11 cellular contexts compared by ENCODE assay signal in genomic region chr21:45589686-45590245, GRCh38. TPM values are rescaled to one million over a fixed set of nuclear protein-coding genes. Genes with fewer than 3 reads are reported as not detected.
DNase-seq lines count a peak whose midpoint lies in the region; ATAC-seq and TF ChIP-seq lines count a peak whose summit lies in the region.
"Had no signal": no experiment of that assay in that cellular context is flagged by ENCODE, and none has a peak within 500 bp of the region (broad histone marks: within the 10 kb centered on the region; RNA-seq: fewer than 3 reads in every experiment).

No MANE protein-coding gene starts in this region.

- no peaks in the 10 kb centered on the region for H4K20me1 ChIP-seq in BLaER1 treated with 17β-estradiol and CSF1 and Interleukin-3, amounts not matched to agents 10 nM and 100 nM

- peak in 1 of 34 experiments; percentile 1 for DNase-seq in T-cell
- DNase-seq in heart right ventricle = no peak
- DNase-seq in prostate gland (ENCODE audit: low spot score) = no peak
- no peak for DNase-seq in SHP77 treated with DMSO at 0.1 percent for 48 hours (lab: John Stamatoyannopoulos, UW)
- DNase-seq in SIG-M5 treated with dmso at 0.1 percent for 504 hours (lab: John Stamatoyannopoulos, UW; ENCODE audit: unreplicated experiment) = no peak
- no peak for DNase-seq in stimulated activated CD4-positive, alpha-beta T cell treated with anti-CD3 and anti-CD28 coated beads, Interleukin-4, amount 100 ng/mL, for 4 hours
- DNase-seq: DMS79 treated with DMSO at 0.1 percent for 48 hours had no signal

- H3K36me3 Mint-ChIP-seq in T-cell = peaks cover 4% of the 10 kb centered on the region
- H3K36me3 Mint-ChIP-seq: stimulated activated effector memory CD8-positive, alpha-beta T cell treated with anti-CD3 and anti-CD28 coated beads, Interleukin-12 subunit alpha, Interleukin-12 subunit beta, amount 100 ng/mL, for 72 hours had no signal

- peaks cover 7 to 16% of the 10 kb centered on the region in 2 donors for H3K27me3 Mint-ChIP-seq in T-cell

- TF ChIP-seq POLR2A in prostate gland (IDR thresholded peaks at IDR 0.05) = no peak
- no peak for TF ChIP-seq POLR2A in GM18505 (IDR thresholded peaks at IDR 0.05; ENCODE audit: borderline replicate concordance, extremely low read depth, insufficient read depth, insufficient read length)

- TF ChIP-seq CTCF in heart right ventricle (IDR thresholded peaks at IDR 0.05) (no peak), prostate gland (IDR thresholded peaks at IDR 0.05) (no peak)

- POLR2A ChIA-PET in T-cell (lab: Charles Lee) = interaction anchor here in 1 of 2 donors (0.7 kb wide), 1 partner anchor 52 kb away, joined by 8 read pairs; no protein-coding TSS in a partner anchor

- H3K27me3 ChIP-seq in BLaER1 treated with 17β-estradiol and CSF1 and Interleukin-3, amounts not matched to agents 10 nM and 100 nM = no peaks in the 10 kb centered on the region
- H3K27me3 ChIP-seq in heart right ventricle = peaks cover 0 to 40% (median 36%) of the 10 kb centered on the region in 7 donors
- no peaks in the 10 kb centered on the region for H3K27me3 ChIP-seq in prostate gland (replicated peaks; ENCODE audit: insufficient read depth)

- H3K4me2 ChIP-seq in BLaER1 treated with 17β-estradiol and CSF1 and Interleukin-3, amounts not matched to agents 10 nM and 100 nM = peak overlapping the region; percentile 65 to 82 (median 72)

- peak overlapping the region in 9 of 11 experiments; percentile 29 to 66 (median 53); a peak in 12 of 22 replicates for H3K9ac ChIP-seq in BLaER1 treated with 17β-estradiol and CSF1 and Interleukin-3, amounts not matched to agents 10 nM and 100 nM

- intact Hi-C loops in heart right ventricle (cut with DNase I) = loop anchor here in 4 of 10 donors (5.0 to 10.0 kb wide), 5 partner anchors 32 to 295 kb away; partner anchors contain the start of gene PCBP3 (in 1 of the 4)
- intact Hi-C loops in prostate gland (cut with DNase I) = no loop called here

- peak overlapping the region; percentile 42 to 68 (median 52); a peak in 16 of 20 replicates for H3K4me3 ChIP-seq in BLaER1 treated with 17β-estradiol and CSF1 and Interleukin-3, amounts not matched to agents 10 nM and 100 nM
- H3K4me3 ChIP-seq in heart right ventricle = peak overlapping the region; percentile 32 to 62 (median 54)
- peak overlapping the region; percentile 27 to 38 for H3K4me3 ChIP-seq in prostate gland

- H3K27ac Mint-ChIP-seq in T-cell = no peak overlapping the region
- H3K27ac Mint-ChIP-seq: activated naive CD8-positive, alpha-beta T cell treated with anti-CD3 and anti-CD28 coated beads for 36 hours; stimulated activated effector memory CD8-positive, alpha-beta T cell treated with anti-CD3 and anti-CD28 coated beads, Interleukin-12 subunit alpha, Interleukin-12 subunit beta, amount 100 ng/mL, for 72 hours had no signal

- 33% methylated on average over 41 of the region's 41 CpGs for WGBS in heart right ventricle, 2 donors
- 44% methylated on average over 41 of the region's 41 CpGs for WGBS in prostate gland

- no peaks in the 10 kb centered on the region; a peak in 2 of 22 replicates for H3K36me3 ChIP-seq in BLaER1 treated with 17β-estradiol and CSF1 and Interleukin-3, amounts not matched to agents 10 nM and 100 nM
- H3K36me3 ChIP-seq in heart right ventricle (no peaks in the 10 kb centered on the region), prostate gland (no peaks in the 10 kb centered on the region)

- peak overlapping the region in 5 of 11 experiments; percentile 20 to 58 (median 46); a peak in 6 of 22 replicates for H3K27ac ChIP-seq in BLaER1 treated with 17β-estradiol and CSF1 and Interleukin-3, amounts not matched to agents 10 nM and 100 nM
- peak overlapping the region in 2 of 10 donors; percentile 31 to 37 for H3K27ac ChIP-seq in heart right ventricle
- no peak overlapping the region for H3K27ac ChIP-seq in prostate gland

- peaks cover 0 to 12% (median 5%) of the 10 kb centered on the region in 3 donors for H3K4me1 Mint-ChIP-seq in T-cell

- peak overlapping the region in 2 of 3 donors; percentile 39 to 47 for H3K4me3 Mint-ChIP-seq in T-cell
- H3K4me3 Mint-ChIP-seq: activated naive CD8-positive, alpha-beta T cell treated with anti-CD3 and anti-CD28 coated beads for 36 hours; stimulated activated effector memory CD8-positive, alpha-beta T cell treated with anti-CD3 and anti-CD28 coated beads, Interleukin-12 subunit alpha, Interleukin-12 subunit beta, amount 100 ng/mL, for 72 hours had no signal

- peaks cover 47 to 63% (median 55%) of the 10 kb centered on the region in 11 experiments for H3K9me3 ChIP-seq in BLaER1 treated with 17β-estradiol and CSF1 and Interleukin-3, amounts not matched to agents 10 nM and 100 nM (replicated peaks in 1 of 11)
- peaks cover 0 to 36% (median 18%) of the 10 kb centered on the region in 11 donors for H3K9me3 ChIP-seq in heart right ventricle
- H3K9me3 ChIP-seq in prostate gland = no peaks in the 10 kb centered on the region

- H3K4me1 ChIP-seq in BLaER1 treated with 17β-estradiol and CSF1 and Interleukin-3, amounts not matched to agents 10 nM and 100 nM = peaks cover 0 to 40% (median 21%) of the 10 kb centered on the region in 10 experiments; a peak in 16 of 20 replicates
- peaks cover 0 to 19% (median 5%) of the 10 kb centered on the region in 9 donors for H3K4me1 ChIP-seq in heart right ventricle
- peaks cover 4% of the 10 kb centered on the region for H3K4me1 ChIP-seq in prostate gland (replicated peaks)

- ATAC-seq in T-cell (replicated peaks in 1 of 4) (no peak), heart right ventricle (peak in 2 of 8 donors; percentile 5 to 24), GM18505 (IDR thresholded peaks at IDR 0.05; ENCODE audit: unreplicated experiment) (no peak)

- H3K9me3 Mint-ChIP-seq in T-cell = peaks cover 8 to 18% (median 13%) of the 10 kb centered on the region in 3 donors

- CTCF ChIA-PET in T-cell (lab: Charles Lee) = no interaction called here

RNA-seq across cellular contexts. Expression of gene SLC19A1, which starts 47.5 kb away (rescaled TPM):
- total RNA-seq in T-cell (10 to 100 TPM; 10.4 to 19.2 (median 16.4) TPM), heart right ventricle (1 to 10 TPM; 1.5 to 8.5 (median 3.5) TPM), prostate gland (10 to 100 TPM; 12.2 to 15.5 TPM)
- 1 to 10 TPM; 3.8 to 7.2 TPM for polyA plus RNA-seq in heart right ventricle

RNA-seq across cellular contexts. Expression of gene PCBP3, which starts 53.8 kb away (rescaled TPM):
- 1 to 10 TPM; 1.5 to 4.2 (median 2.8) TPM for total RNA-seq in T-cell
- 10 to 100 TPM in 1 of 10 donors, 1 to 10 TPM in 5, under 1 TPM in 4; 0.25 to 11.3 (median 1.6) TPM for total RNA-seq in heart right ventricle
- 1 to 10 TPM in 1 of 2 donors, under 1 TPM in 1; 0.51 to 1.3 TPM for polyA plus RNA-seq in heart right ventricle
- total RNA-seq in prostate gland = 10 to 100 TPM in 1 of 2 donors, under 1 TPM in 1; 0.77 to 17.2 TPM
